ENCODE assay signal across 8 cellular contexts in genomic region chr2:87452193-87452592, GRCh38.
DNase-seq lines count a peak whose midpoint lies in the region; ATAC-seq and TF ChIP-seq lines count a peak whose summit lies in the region.
"Not testable (repeated sequence)": the region's sequence is repeated elsewhere in the genome, so short reads cannot be mapped to it uniquely, and the experiment has no call there.

No MANE protein-coding gene starts in this region.

- not testable (repeated sequence) for H3K27me3 ChIP-seq in ACC112 (ENCODE audit: insufficient read depth, low read length); GM23248 (replicated peaks; ENCODE audit: insufficient read depth); RWPE2 (ENCODE audit: insufficient read depth, poor library complexity, severe bottlenecking)

- H3K27me3 Mint-ChIP-seq in activated T-cell treated with anti-CD3 and anti-CD28 coated beads, Interleukin-2, amount 50 U/mL, for 4 hours (ENCODE audit: low read depth); central memory CD8-positive, alpha-beta T cell; osteocyte (ENCODE audit: unreplicated experiment): not testable (repeated sequence)

- H3K36me3 ChIP-seq in ACC112 (ENCODE audit: insufficient read depth, low read length); GM23248 (ENCODE audit: low read depth); RWPE2 (ENCODE audit: low read depth): not testable (repeated sequence)

- H3K4me2 ChIP-seq in GM23248 (ENCODE audit: unreplicated experiment), result not testable (repeated sequence)

- not testable (repeated sequence) for H3K9ac ChIP-seq in GM23248

- peaks cover 10% of the 10 kb centered on the region for H3K79me2 ChIP-seq in ACC112 (ENCODE audit: control insufficient read depth, insufficient read depth, low read length, unreplicated experiment)
- peaks cover 11% of the 10 kb centered on the region for H3K79me2 ChIP-seq in GM23248 (ENCODE audit: insufficient read depth)

- H3K27ac Mint-ChIP-seq in central memory CD8-positive, alpha-beta T cell (ENCODE audit: low read depth), result peak overlapping the region; percentile 39
- H3K27ac Mint-ChIP-seq in osteocyte (ENCODE audit: unreplicated experiment), result peak overlapping the region; percentile 92

- H3K4me3 ChIP-seq in ACC112 (ENCODE audit: low read depth, low read length); GM23248; RWPE2 (ENCODE audit: severe bottlenecking): not testable (repeated sequence)

- TF ChIP-seq CTCF in RWPE2 (IDR thresholded peaks at IDR 0.05; ENCODE audit: poor library complexity, severe bottlenecking); osteocyte (IDR thresholded peaks at IDR 0.05): not testable (repeated sequence)

- H3K9me2 ChIP-seq in GM23248 (ENCODE audit: insufficient read depth), result not testable (repeated sequence)

- not testable (repeated sequence) for ATAC-seq in RWPE2 (ENCODE audit: low read depth); activated T-cell treated with anti-CD3 and anti-CD28 coated beads, Interleukin-2, amount 50 U/mL, for 4 hours; central memory CD8-positive, alpha-beta T cell (replicated peaks; ENCODE audit: extremely low read depth, poor library complexity, severe bottlenecking)

- in situ Hi-C loops in GM23248 (cut with MboI), result not testable (repeated sequence)

- peak overlapping the region; percentile 43 for H3K4me3 Mint-ChIP-seq in activated T-cell treated with anti-CD3 and anti-CD28 coated beads, Interleukin-2, amount 50 U/mL, for 4 hours
- H3K4me3 Mint-ChIP-seq in central memory CD8-positive, alpha-beta T cell; osteocyte (ENCODE audit: unreplicated experiment): not testable (repeated sequence)

- peaks cover 20% of the 10 kb centered on the region for H3K4me1 Mint-ChIP-seq in activated T-cell treated with anti-CD3 and anti-CD28 coated beads, Interleukin-2, amount 50 U/mL, for 4 hours (ENCODE audit: low read depth)
- H3K4me1 Mint-ChIP-seq in central memory CD8-positive, alpha-beta T cell, result not testable (repeated sequence)
- peaks cover 16% of the 10 kb centered on the region for H3K4me1 Mint-ChIP-seq in osteocyte (ENCODE audit: unreplicated experiment)

- not testable (repeated sequence) for H2AFZ ChIP-seq in ACC112 (ENCODE audit: low read length, unreplicated experiment); GM23248

- 82 to 94% methylated on average over 3 to 4 of the region's 4 CpGs for WGBS in GM23248 (ENCODE audit: low coverage in 1 of 2, low lambda C conversion rate in 2 of 2, missing lambda C conversion rate in 2 of 2), 2 experiments

- not testable (repeated sequence) for H3K36me3 Mint-ChIP-seq in activated T-cell treated with anti-CD3 and anti-CD28 coated beads, Interleukin-2, amount 50 U/mL, for 4 hours (ENCODE audit: insufficient read depth); central memory CD8-positive, alpha-beta T cell (ENCODE audit: insufficient read depth); osteocyte (ENCODE audit: unreplicated experiment)

- H3K27ac ChIP-seq in ACC112 (ENCODE audit: low read depth, low read length) (peak overlapping the region; percentile 94), GM23248 (peak overlapping the region; percentile 89), RWPE2 (ENCODE audit: poor library complexity, severe bottlenecking) (peak overlapping the region; percentile 88)

- not testable (repeated sequence) for H3K9me3 ChIP-seq in GM23248 (ENCODE audit: low read depth); RWPE2 (ENCODE audit: severe bottlenecking)

- peaks cover 31% of the 10 kb centered on the region; the same call in 1 of the 2 replicates for H3F3A ChIP-seq in GM23248 (ENCODE audit: insufficient read depth)

- H3K4me1 ChIP-seq in ACC112 (ENCODE audit: control insufficient read depth, insufficient read depth, low read length, unreplicated experiment) (peaks cover 17% of the 10 kb centered on the region), GM23248 (ENCODE audit: insufficient read depth) (peaks cover 23% of the 10 kb centered on the region)
- not testable (repeated sequence) for H3K4me1 ChIP-seq in RWPE2 (ENCODE audit: insufficient read depth, poor library complexity, severe bottlenecking)

- DNase-seq in GM23248; RWPE2 (ENCODE audit: low spot score); activated T-cell treated with anti-CD3 and anti-CD28 coated beads, Interleukin-2, amount 50 U/mL, for 4 hours; central memory CD8-positive, alpha-beta T cell (ENCODE audit: low spot score in 2 of 2); osteocyte (ENCODE audit: extremely low spot score, unreplicated experiment): not testable (repeated sequence)
- DNase-seq in NCI-H226 (peak; percentile 80), islet precursor cell (peak; percentile 14)

- H4K20me1 ChIP-seq in GM23248 (ENCODE audit: insufficient read depth), result not testable (repeated sequence)

- not testable (repeated sequence) for H3K9me3 Mint-ChIP-seq in activated T-cell treated with anti-CD3 and anti-CD28 coated beads, Interleukin-2, amount 50 U/mL, for 4 hours; central memory CD8-positive, alpha-beta T cell; osteocyte (ENCODE audit: unreplicated experiment)
